Comparison of ENCODE assay signal across 29 cellular contexts in the genomic region with DNA sequence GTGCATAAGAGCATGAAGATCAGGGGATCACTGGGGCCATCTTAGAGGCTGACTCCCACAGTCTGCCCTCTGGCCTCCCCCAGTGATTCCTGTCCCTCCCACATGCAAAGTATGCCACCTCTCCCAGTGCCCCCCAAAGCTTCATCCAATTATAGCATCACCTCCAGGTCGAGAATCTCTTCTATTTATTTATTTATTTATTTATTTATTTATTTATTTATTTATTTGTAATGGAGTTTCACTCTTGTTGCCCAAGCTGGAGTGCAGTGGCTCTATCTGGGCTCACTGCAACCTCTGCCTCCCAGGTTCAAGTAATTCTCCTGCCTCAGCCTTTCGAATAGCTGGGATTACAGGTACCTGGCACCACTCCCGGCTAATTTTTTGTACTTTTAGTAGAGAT.
"Had no signal": no experiment of that assay in that cellular context is flagged by ENCODE, and none has a peak within 500 bp of the region (broad histone marks: within the 10 kb centered on the region; RNA-seq: fewer than 3 reads in every experiment).

No MANE protein-coding gene starts in this region.

- H3K27ac Mint-ChIP-seq: stimulated activated effector memory CD8-positive, alpha-beta T cell treated with anti-CD3 and anti-CD28 coated beads, Interleukin-12 subunit alpha, Interleukin-12 subunit beta, amount 100 ng/mL, for 72 hours; stimulated activated memory B cell treated with anti-CD40 and anti-IgM and Interleukin-4, amounts not matched to agents 10 μg/mL and 1 μg/mL and 100 μg/mL, for 72 hours; stimulated activated naive B cell treated with anti-CD40 and anti-IgM and Interleukin-4, amounts not matched to agents 10 μg/mL and 1 μg/mL and 100 μg/mL, for 72 hours; stimulated activated naive CD8-positive, alpha-beta T cell treated with anti-CD3 and anti-CD28 coated beads, Interleukin-15, amount 100 ng/mL, for 72 hours; stimulated activated naive CD8-positive, alpha-beta T cell treated with anti-CD3 and anti-CD28 coated beads, Interleukin-15, Interleukin-2, amounts not matched to agents 100 ng/mL and 50 ng/mL, for 24 hours; type B pancreatic cell had no signal

- H3K4me1 ChIP-seq: stomach, suprapubic skin, testis, thyroid gland, tibial artery, tibial nerve, transverse colon, upper lobe of left lung, upper lobe of right lung, uterus, vagina had no signal

- H3K27me3 Mint-ChIP-seq: stimulated activated memory B cell treated with anti-CD40 and anti-IgM and Interleukin-4, amounts not matched to agents 10 μg/mL and 1 μg/mL and 100 μg/mL, for 72 hours; stimulated activated naive B cell treated with anti-CD40 and anti-IgM and Interleukin-4, amounts not matched to agents 10 μg/mL and 1 μg/mL and 100 μg/mL, for 72 hours; stimulated activated naive CD8-positive, alpha-beta T cell treated with anti-CD3 and anti-CD28 coated beads, Interleukin-15, amount 100 ng/mL, for 72 hours; stimulated activated naive CD8-positive, alpha-beta T cell treated with anti-CD3 and anti-CD28 coated beads, Interleukin-15, Interleukin-2, amounts not matched to agents 100 ng/mL and 50 ng/mL, for 24 hours; type B pancreatic cell had no signal

- DNase-seq: stimulated activated CD4-positive, alpha-beta T cell treated with anti-CD3 and anti-CD28 coated beads, Interleukin-2, amount 100 ng/mL, for 48 hours; stimulated activated CD4-positive, alpha-beta T cell treated with anti-CD3 and anti-CD28 coated beads, Interleukin-4, amount 100 ng/mL, for 1 hour; stimulated activated CD4-positive, alpha-beta T cell treated with anti-CD3 and anti-CD28 coated beads, Interleukin-4, amount 100 ng/mL, for 24 hours; stimulated activated CD4-positive, alpha-beta T cell treated with anti-CD3 and anti-CD28 coated beads, Interleukin-4, amount 100 ng/mL, for 4 hours; stimulated activated CD8-positive, alpha-beta memory T cell treated with anti-CD3 and anti-CD28 coated beads, Interleukin-4, amount 100 ng/mL, for 48 hours; stimulated activated naive B cell treated with anti-CD40 and anti-IgM and Interleukin-4, amounts not matched to agents 10 μg/mL and 1 μg/mL and 100 μg/mL, for 72 hours; stimulated activated naive CD4-positive, alpha-beta T cell; stimulated activated naive CD4-positive, alpha-beta T cell treated with Interleukin-2 at 50 U/mL for 16 hours; stimulated activated naive CD8-positive, alpha-beta T cell treated with anti-CD3 and anti-CD28 coated beads, Interleukin-15, amount 100 ng/mL, for 72 hours; stimulated activated naive CD8-positive, alpha-beta T cell treated with anti-CD3 and anti-CD28 coated beads, Interleukin-15, Interleukin-2, amounts not matched to agents 100 U/mL and 50 U/mL, for 24 hours; stomach; substantia nigra; testis; tibial artery; transverse colon; trophoblast cell; upper lobe of left lung; upper lobe of right lung; uterus had no signal

- ATAC-seq: stimulated activated effector memory CD8-positive, alpha-beta T cell treated with anti-CD3 and anti-CD28 coated beads, Interleukin-12 subunit alpha, Interleukin-12 subunit beta, amount 100 ng/mL, for 72 hours; stimulated activated memory B cell treated with anti-CD40 and anti-IgM and Interleukin-4, amounts not matched to agents 10 μg/mL and 1 μg/mL and 100 μg/mL, for 72 hours; stimulated activated naive B cell treated with anti-CD40 and anti-IgM and Interleukin-4, amounts not matched to agents 10 μg/mL and 1 μg/mL and 100 μg/mL, for 72 hours; stimulated activated naive CD8-positive, alpha-beta T cell treated with anti-CD3 and anti-CD28 coated beads, Interleukin-15, amount 100 ng/mL, for 72 hours; stimulated activated naive CD8-positive, alpha-beta T cell treated with anti-CD3 and anti-CD28 coated beads, Interleukin-15, Interleukin-2, amounts not matched to agents 100 U/mL and 50 U/mL, for 24 hours; upper lobe of right lung had no signal

- H3K4me3 ChIP-seq: stomach, suprapubic skin, testis, thoracic aorta, thyroid gland, tibial artery, tibial nerve, transverse colon, upper lobe of left lung, upper lobe of right lung, uterus, vagina had no signal

- H3K4me3 Mint-ChIP-seq: stimulated activated effector memory CD8-positive, alpha-beta T cell treated with anti-CD3 and anti-CD28 coated beads, Interleukin-12 subunit alpha, Interleukin-12 subunit beta, amount 100 ng/mL, for 72 hours; stimulated activated memory B cell treated with anti-CD40 and anti-IgM and Interleukin-4, amounts not matched to agents 10 μg/mL and 1 μg/mL and 100 μg/mL, for 72 hours; stimulated activated naive B cell treated with anti-CD40 and anti-IgM and Interleukin-4, amounts not matched to agents 10 μg/mL and 1 μg/mL and 100 μg/mL, for 72 hours; stimulated activated naive CD8-positive, alpha-beta T cell treated with anti-CD3 and anti-CD28 coated beads, Interleukin-15, amount 100 ng/mL, for 72 hours; stimulated activated naive CD8-positive, alpha-beta T cell treated with anti-CD3 and anti-CD28 coated beads, Interleukin-15, Interleukin-2, amounts not matched to agents 100 ng/mL and 50 ng/mL, for 24 hours; type B pancreatic cell had no signal

- H3K4me1 Mint-ChIP-seq: stimulated activated effector memory CD8-positive, alpha-beta T cell treated with anti-CD3 and anti-CD28 coated beads, Interleukin-12 subunit alpha, Interleukin-12 subunit beta, amount 100 ng/mL, for 72 hours; stimulated activated memory B cell treated with anti-CD40 and anti-IgM and Interleukin-4, amounts not matched to agents 10 μg/mL and 1 μg/mL and 100 μg/mL, for 72 hours; stimulated activated naive B cell treated with anti-CD40 and anti-IgM and Interleukin-4, amounts not matched to agents 10 μg/mL and 1 μg/mL and 100 μg/mL, for 72 hours; stimulated activated naive CD8-positive, alpha-beta T cell treated with anti-CD3 and anti-CD28 coated beads, Interleukin-15, amount 100 ng/mL, for 72 hours had no signal

- H3K9me3 ChIP-seq: stomach, suprapubic skin, testis, thoracic aorta, thyroid gland, tibial artery, tibial nerve, transverse colon, upper lobe of left lung, upper lobe of right lung, uterus, vagina had no signal

- H3K9me3 Mint-ChIP-seq: stimulated activated effector memory CD8-positive, alpha-beta T cell treated with anti-CD3 and anti-CD28 coated beads, Interleukin-12 subunit alpha, Interleukin-12 subunit beta, amount 100 ng/mL, for 72 hours; stimulated activated memory B cell treated with anti-CD40 and anti-IgM and Interleukin-4, amounts not matched to agents 10 μg/mL and 1 μg/mL and 100 μg/mL, for 72 hours; stimulated activated naive B cell treated with anti-CD40 and anti-IgM and Interleukin-4, amounts not matched to agents 10 μg/mL and 1 μg/mL and 100 μg/mL, for 72 hours; stimulated activated naive CD8-positive, alpha-beta T cell treated with anti-CD3 and anti-CD28 coated beads, Interleukin-15, amount 100 ng/mL, for 72 hours; stimulated activated naive CD8-positive, alpha-beta T cell treated with anti-CD3 and anti-CD28 coated beads, Interleukin-15, Interleukin-2, amounts not matched to agents 100 ng/mL and 50 ng/mL, for 24 hours; type B pancreatic cell had no signal

- FAIRE-seq: urothelium cell line had no signal

- H3K36me3 ChIP-seq: uterus had no signal

- H3K27ac ChIP-seq: stomach, suprapubic skin, testis, thoracic aorta, thyroid gland, tibial artery, tibial nerve, transverse colon, upper lobe of left lung, upper lobe of right lung, uterus, vagina had no signal
